Comparison of ENCODE assay signal across 20 cellular contexts in the genomic region with DNA sequence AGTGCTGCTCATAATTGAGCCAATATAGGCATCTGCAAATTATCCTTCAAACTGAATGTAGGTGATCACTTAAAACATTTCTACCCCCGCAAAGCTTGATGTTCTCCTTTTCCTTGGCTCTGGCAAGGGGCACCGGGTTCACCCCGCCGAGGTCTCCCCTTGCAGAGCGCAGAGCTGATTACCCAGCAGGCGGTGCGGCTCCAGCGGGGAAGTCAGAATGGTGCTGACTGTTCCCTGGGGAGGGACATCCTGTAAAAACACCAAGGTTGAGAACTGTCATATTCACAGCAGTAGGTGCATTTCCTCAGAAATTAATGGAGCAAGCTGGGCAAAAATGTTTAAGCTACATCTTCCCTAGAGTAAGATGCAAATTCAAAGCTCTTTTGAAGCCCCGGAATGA.
A peak's percentile ranks its signal among the peaks of the same experiment; 100 is the strongest.
DNase-seq lines count a peak whose midpoint lies in the region; TF ChIP-seq lines count a peak whose summit lies in the region.
"Had no signal": no experiment of that assay in that cellular context is flagged by ENCODE, and none has a peak within 500 bp of the region (broad histone marks: within the 10 kb centered on the region; RNA-seq: fewer than 3 reads in every experiment).

No MANE protein-coding gene starts in this region.

- H3K36me3 Mint-ChIP-seq in activated CD4-positive, alpha-beta T cell treated with anti-CD3 and anti-CD28 coated beads, Interleukin-2, amount 10 ng/mL, durations not matched to agents 24 days and 14 days (ENCODE audit: low read depth), result no peaks in the 10 kb centered on the region

- H3K4me3 Mint-ChIP-seq in activated CD4-positive, alpha-beta T cell treated with anti-CD3 and anti-CD28 coated beads, Interleukin-2, amount 10 ng/mL, durations not matched to agents 24 days and 14 days, result no peak overlapping the region
- H3K4me3 Mint-ChIP-seq: dendritic cell treated with granulocyte-macrophage colony-stimulating factor and Interleukin-4, amounts not matched to agents 40 ng/mL and 50 ng/mL, for 4 days had no signal

- no peak for TF ChIP-seq POLR2A in testis (IDR thresholded peaks at IDR 0.05)

- TF ChIP-seq CTCF in testis (IDR thresholded peaks at IDR 0.05), result no peak

- no peaks in the 10 kb centered on the region for H3K36me3 ChIP-seq in testis (ENCODE audit: low read depth, missing control alignments)
- H3K36me3 ChIP-seq: BLaER1 treated with 17β-estradiol and CSF1 and Interleukin-3, amounts not matched to agents 10 nM and 100 nM; tibial nerve had no signal

- H3K9me3 ChIP-seq in testis, result no peaks in the 10 kb centered on the region
- H3K9me3 ChIP-seq: BLaER1 treated with 17β-estradiol and CSF1 and Interleukin-3, amounts not matched to agents 10 nM and 100 nM; tibial nerve had no signal

- H3K27ac Mint-ChIP-seq in activated CD4-positive, alpha-beta T cell treated with anti-CD3 and anti-CD28 coated beads, Interleukin-2, amount 10 ng/mL, durations not matched to agents 24 days and 14 days, result no peak overlapping the region
- H3K27ac Mint-ChIP-seq: activated T-helper 2 cell treated with anti-CD3 and anti-CD28 coated beads, Interferon-gamma antibody, Interleukin-2, Interleukin-4, amounts not matched to agents 10 μg/mL and 5 μg/mL and 100 μg/mL, durations not matched to agents 14 hours and 24 hours and 36 hours; dendritic cell treated with granulocyte-macrophage colony-stimulating factor and Interleukin-4, amounts not matched to agents 40 ng/mL and 50 ng/mL, for 4 days had no signal

- intact Hi-C loops in activated CD4-positive, alpha-beta T cell treated with anti-CD3 and anti-CD28 coated beads, Interleukin-2, amount 10 ng/mL, durations not matched to agents 24 days and 14 days (cut with micrococcal nuclease), result no loop called here
- intact Hi-C loops in testis (cut with DNase I; ENCODE audit: low total_unique reads), result no loop called here

- peak; percentile 34 for DNase-seq in activated CD4-positive, alpha-beta T cell treated with anti-CD3 and anti-CD28 coated beads, Interleukin-2, amount 10 ng/mL, durations not matched to agents 24 days and 14 days
- DNase-seq in activated CD4-positive, alpha-beta T cell treated with anti-CD3 and anti-CD28 coated beads for 1 hour, result no peak
- DNase-seq in caudate nucleus (lab: John Stamatoyannopoulos, UW) (peak in 34 of 61 donors; percentile 2 to 72 (median 24)), left kidney (ENCODE audit: low read depth, low spot score) (peak; percentile 45), testis (peak; percentile 63), NCI-H748 treated with DMSO at 0.1 percent for 48 hours (lab: John Stamatoyannopoulos, UW) (no peak)
- DNase-seq in NK-92 treated with Interleukin-12 subunit alpha and Interleukin-12 subunit beta, amount 100 ng/mL, for 24 hours (lab: John Stamatoyannopoulos, UW), result no peak
- no peak for DNase-seq in activated CD4-positive, CD25-positive, alpha-beta regulatory T cell treated with anti-CD3 and anti-CD28 coated beads, Interleukin-2, amount 50 U/mL, for 72 hours
- DNase-seq: aorta, erythroblast, KG1, kidney, midbrain, NCI-H1048, NCI-H2171 treated with DMSO at 0.1 percent for 48 hours, T-helper 1 cell had no signal

- H3K9me3 Mint-ChIP-seq in activated CD4-positive, alpha-beta T cell treated with anti-CD3 and anti-CD28 coated beads, Interleukin-2, amount 10 ng/mL, durations not matched to agents 24 days and 14 days, result no peaks in the 10 kb centered on the region
- H3K9me3 Mint-ChIP-seq: activated T-helper 2 cell treated with anti-CD3 and anti-CD28 coated beads, Interferon-gamma antibody, Interleukin-2, Interleukin-4, amounts not matched to agents 10 μg/mL and 5 μg/mL and 100 μg/mL, durations not matched to agents 14 hours and 24 hours and 36 hours; dendritic cell treated with granulocyte-macrophage colony-stimulating factor and Interleukin-4, amounts not matched to agents 40 ng/mL and 50 ng/mL, for 4 days had no signal

- H3K4me1 Mint-ChIP-seq in activated CD4-positive, alpha-beta T cell treated with anti-CD3 and anti-CD28 coated beads, Interleukin-2, amount 10 ng/mL, durations not matched to agents 24 days and 14 days, result no peaks in the 10 kb centered on the region

- no peak overlapping the region for H3K27ac ChIP-seq in caudate nucleus (ENCODE audit: low read depth, low read length)
- H3K27ac ChIP-seq in testis, result no peak overlapping the region
- H3K27ac ChIP-seq: BLaER1 treated with 17β-estradiol and CSF1 and Interleukin-3, amounts not matched to agents 10 nM and 100 nM; tibial nerve had no signal

- no peaks in the 10 kb centered on the region for H3K27me3 ChIP-seq in testis
- H3K27me3 ChIP-seq: BLaER1 treated with 17β-estradiol and CSF1 and Interleukin-3, amounts not matched to agents 10 nM and 100 nM; tibial nerve had no signal

- no peaks in the 10 kb centered on the region for H3K27me3 Mint-ChIP-seq in activated CD4-positive, alpha-beta T cell treated with anti-CD3 and anti-CD28 coated beads, Interleukin-2, amount 10 ng/mL, durations not matched to agents 24 days and 14 days
- H3K27me3 Mint-ChIP-seq: dendritic cell treated with granulocyte-macrophage colony-stimulating factor and Interleukin-4, amounts not matched to agents 40 ng/mL and 50 ng/mL, for 4 days had no signal

- H3K4me1 ChIP-seq in testis, result no peaks in the 10 kb centered on the region
- H3K4me1 ChIP-seq: BLaER1 treated with 17β-estradiol and CSF1 and Interleukin-3, amounts not matched to agents 10 nM and 100 nM; tibial nerve had no signal

- H3K4me3 ChIP-seq in testis, result peak overlapping the region in 1 of 2 donors; percentile 13
- H3K4me3 ChIP-seq: BLaER1 treated with 17β-estradiol and CSF1 and Interleukin-3, amounts not matched to agents 10 nM and 100 nM; tibial nerve had no signal

- WGBS in testis, 2 donors, result 10 to 12% methylated on average over 9 of the region's 9 CpGs

Comparison
In these comparisons a context has a peak if more than half of its experiments do, and no peak if none do; other contexts are left out.
1. DNase-seq: peak in activated CD4-positive, alpha-beta T cell treated with anti-CD3 and anti-CD28 coated beads, Interleukin-2, amount 10 ng/mL, durations not matched to agents 24 days and 14 days (single experiment), caudate nucleus (34 of 61), left kidney (single experiment) and testis (single experiment); none in activated CD4-positive, alpha-beta T cell treated with anti-CD3 and anti-CD28 coated beads for 1 hour (single experiment), NCI-H748 treated with DMSO at 0.1 percent for 48 hours (single experiment), NK-92 treated with Interleukin-12 subunit alpha and Interleukin-12 subunit beta, amount 100 ng/mL, for 24 hours (single experiment) and activated CD4-positive, CD25-positive, alpha-beta regulatory T cell treated with anti-CD3 and anti-CD28 coated beads, Interleukin-2, amount 50 U/mL, for 72 hours (single experiment).